In genomic region chr10:72598769-72599701, GRCh38 we compare ENCODE assay signal across 21 cellular contexts. TPM values are rescaled to one million over a fixed set of nuclear protein-coding genes. Genes with fewer than 3 reads are reported as not detected.
DNase-seq lines count a peak whose midpoint lies in the region; ATAC-seq, FAIRE-seq and TF ChIP-seq lines count a peak whose summit lies in the region.
"Had no signal": no experiment of that assay in that cellular context is flagged by ENCODE, and none has a peak within 500 bp of the region (broad histone marks: within the 10 kb centered on the region; RNA-seq: fewer than 3 reads in every experiment).

No MANE protein-coding gene starts in this region.

- H3K9me1 ChIP-seq in K562 (ENCODE audit: control insufficient read depth, insufficient read depth, low read length), result no peaks in the 10 kb centered on the region

- no peak for DNase-seq in stimulated activated naive CD8-positive, alpha-beta T cell treated with anti-CD3 and anti-CD28 coated beads, Interleukin-15, amount 100 ng/mL, for 72 hours
- DNase-seq in K562 (ENCODE audit: extremely low read depth in 1 of 4, low spot score in 3 of 4) (peak in 2 of 4 experiments; percentile 30 to 33), iPS-NIHi7 (ENCODE audit: extremely low spot score) (peak; percentile 18), HFFc6 (no peak), NCI-H2196 (lab: John Stamatoyannopoulos, UW; ENCODE audit: unreplicated experiment) (no peak)
- no peak for DNase-seq in stimulated activated CD4-positive, alpha-beta T cell treated with anti-CD3 and anti-CD28 coated beads, Interleukin-4, amount 100 ng/mL, for 24 hours
- DNase-seq: CD8-positive, alpha-beta memory T cell; DMS79; KBM-7; NCI-H1436 treated with DMSO at 0.1 percent for 48 hours; NCI-H2081 treated with DMSO at 0.1 percent for 48 hours; NCI-H2227 treated with DMSO at 0.1 percent for 48 hours; NCI-H524 had no signal

- no peak overlapping the region for H3K4me3 ChIP-seq in K562
- H3K4me3 ChIP-seq: SK-N-MC had no signal

- H3K4me1 ChIP-seq in K562 (replicated peaks in 1 of 2; ENCODE audit: control insufficient read depth in 2 of 2, insufficient read depth in 2 of 2, low read length in 2 of 2), result peaks cover 0 to 11% of the 10 kb centered on the region in 2 experiments; a peak in 2 of 5 replicates

- no peak for ATAC-seq in stimulated activated naive CD8-positive, alpha-beta T cell treated with anti-CD3 and anti-CD28 coated beads, Interleukin-15, amount 100 ng/mL, for 72 hours
- ATAC-seq in K562 (peak; percentile 70), HG03565 (IDR thresholded peaks at IDR 0.05; ENCODE audit: unreplicated experiment) (no peak)
- ATAC-seq: Panc1 had no signal

- no peaks in the 10 kb centered on the region for H3K9me3 Mint-ChIP-seq in stimulated activated naive CD8-positive, alpha-beta T cell treated with anti-CD3 and anti-CD28 coated beads, Interleukin-15, Interleukin-2, amounts not matched to agents 100 ng/mL and 50 ng/mL, for 24 hours
- H3K9me3 Mint-ChIP-seq in stimulated activated naive CD8-positive, alpha-beta T cell treated with anti-CD3 and anti-CD28 coated beads, Interleukin-15, amount 100 ng/mL, for 72 hours, result no peaks in the 10 kb centered on the region
- no peaks in the 10 kb centered on the region for H3K9me3 Mint-ChIP-seq in HFFc6
- H3K9me3 Mint-ChIP-seq: CD8-positive, alpha-beta memory T cell had no signal

- intact Hi-C loops in K562 (cut with micrococcal nuclease), result no loop called here

- in situ Hi-C loops in K562 (cut with MboI), result no loop called here

- TF ChIP-seq POLR2A in K562 (conservative IDR thresholded peaks at IDR 0.05), result no peak

- TF ChIP-seq CTCF in K562 (IDR thresholded peaks at IDR 0.05 in 2 of 3, conservative IDR thresholded peaks at IDR 0.05 in 1 of 3; ENCODE audit: insufficient read depth in 2 of 3, low read depth in 1 of 3, low read length in 3 of 3) (no peak), HFFc6 (IDR thresholded peaks at IDR 0.05) (no peak)

- H3K27me3 ChIP-seq in K562 (ENCODE audit: control insufficient read depth in 2 of 2, insufficient read depth in 2 of 2, low read length in 2 of 2), result no peaks in the 10 kb centered on the region

- peaks cover 10% of the 10 kb centered on the region for H3K36me3 Mint-ChIP-seq in stimulated activated naive CD8-positive, alpha-beta T cell treated with anti-CD3 and anti-CD28 coated beads, Interleukin-15, Interleukin-2, amounts not matched to agents 100 ng/mL and 50 ng/mL, for 24 hours (ENCODE audit: low read depth)
- no peaks in the 10 kb centered on the region for H3K36me3 Mint-ChIP-seq in HFFc6 (ENCODE audit: low read depth)

- no peak for TF ChIP-seq RAD21 in K562 (CRISPR knock-in tag; conservative IDR thresholded peaks at IDR 0.05 in 1 of 2, IDR thresholded peaks at IDR 0.05 in 1 of 2)

- no peaks in the 10 kb centered on the region for H3K36me3 ChIP-seq in K562 (ENCODE audit: control insufficient read depth, insufficient read depth, low read length)

- H3K79me2 ChIP-seq in K562 (ENCODE audit: control insufficient read depth, insufficient read depth, low read length), result peaks cover 7% of the 10 kb centered on the region; the same call in 2 of the 3 replicates

- CTCF ChIA-PET in K562 (lab: Yijun Ruan, JAX; ENCODE audit: low intra/inter-chr PET ratio), result no interaction called here

- no peak overlapping the region for H2AFZ ChIP-seq in K562 (ENCODE audit: low read depth, low read length)

- H3K4me3 Mint-ChIP-seq in stimulated activated naive CD8-positive, alpha-beta T cell treated with anti-CD3 and anti-CD28 coated beads, Interleukin-15, Interleukin-2, amounts not matched to agents 100 ng/mL and 50 ng/mL, for 24 hours, result no peak overlapping the region
- H3K4me3 Mint-ChIP-seq in stimulated activated naive CD8-positive, alpha-beta T cell treated with anti-CD3 and anti-CD28 coated beads, Interleukin-15, amount 100 ng/mL, for 72 hours, result no peak overlapping the region
- no peak overlapping the region for H3K4me3 Mint-ChIP-seq in HFFc6
- H3K4me3 Mint-ChIP-seq: B cell; CD8-positive, alpha-beta memory T cell had no signal

- no peak overlapping the region for H3K4me2 ChIP-seq in K562 (ENCODE audit: insufficient read depth, low read length)

- no peaks in the 10 kb centered on the region for H4K20me1 ChIP-seq in K562 (replicated peaks; ENCODE audit: control insufficient read depth, insufficient read depth, low read length)

- H3K27ac ChIP-seq in K562 (ENCODE audit: extremely low read depth, low read depth, low read length), result no peak overlapping the region
- H3K27ac ChIP-seq: 22Rv1, SK-N-MC had no signal

- TF ChIP-seq EP300 in K562 (IDR thresholded peaks at IDR 0.05; ENCODE audit: low read length), result no peak

- 35% methylated on average over 4 of the region's 4 CpGs for WGBS in K562 (ENCODE audit: insufficient coverage, low coverage, missing lambda C conversion rate)

- peaks cover 6% of the 10 kb centered on the region for H3K4me1 Mint-ChIP-seq in stimulated activated naive CD8-positive, alpha-beta T cell treated with anti-CD3 and anti-CD28 coated beads, Interleukin-15, Interleukin-2, amounts not matched to agents 100 ng/mL and 50 ng/mL, for 24 hours (ENCODE audit: low read depth)
- H3K4me1 Mint-ChIP-seq in stimulated activated naive CD8-positive, alpha-beta T cell treated with anti-CD3 and anti-CD28 coated beads, Interleukin-15, amount 100 ng/mL, for 72 hours, result no peaks in the 10 kb centered on the region
- H3K4me1 Mint-ChIP-seq in HFFc6 (ENCODE audit: low read depth), result peaks cover 15% of the 10 kb centered on the region; the same call in 1 of the 2 replicates

- BruUV-seq in K562 (replicated peaks; lab: Mats Ljungman, UMichigan), result no TSS peak

- no peak overlapping the region for H3K9ac ChIP-seq in K562 (ENCODE audit: insufficient read depth in 1 of 2, low read depth in 2 of 2, low read length in 2 of 2)

- no peaks in the 10 kb centered on the region for H3K9me3 ChIP-seq in K562 (replicated peaks; ENCODE audit: control insufficient read depth, insufficient read depth, low read depth, low read length)

- no peaks in the 10 kb centered on the region for H3K27me3 Mint-ChIP-seq in stimulated activated naive CD8-positive, alpha-beta T cell treated with anti-CD3 and anti-CD28 coated beads, Interleukin-15, Interleukin-2, amounts not matched to agents 100 ng/mL and 50 ng/mL, for 24 hours
- H3K27me3 Mint-ChIP-seq in stimulated activated naive CD8-positive, alpha-beta T cell treated with anti-CD3 and anti-CD28 coated beads, Interleukin-15, amount 100 ng/mL, for 72 hours, result no peaks in the 10 kb centered on the region
- H3K27me3 Mint-ChIP-seq in HFFc6 (ENCODE audit: insufficient read depth), result no peaks in the 10 kb centered on the region
- H3K27me3 Mint-ChIP-seq: B cell; CD8-positive, alpha-beta memory T cell had no signal

- POLR2A ChIA-PET in K562 (lab: Yijun Ruan, JAX), result interaction anchor here (0.8 kb wide), 1 partner anchor 94 kb away, joined by 5 read pairs; no protein-coding TSS in a partner anchor

- peak overlapping the region; percentile 1 for H3K27ac Mint-ChIP-seq in stimulated activated naive CD8-positive, alpha-beta T cell treated with anti-CD3 and anti-CD28 coated beads, Interleukin-15, Interleukin-2, amounts not matched to agents 100 ng/mL and 50 ng/mL, for 24 hours
- peak overlapping the region in 1 of 2 donors; percentile 9 for H3K27ac Mint-ChIP-seq in stimulated activated naive CD8-positive, alpha-beta T cell treated with anti-CD3 and anti-CD28 coated beads, Interleukin-15, amount 100 ng/mL, for 72 hours
- no peak overlapping the region for H3K27ac Mint-ChIP-seq in HFFc6
- H3K27ac Mint-ChIP-seq: B cell had no signal

- no peak for FAIRE-seq in K562 (lab: Jason Lieb, UNC)
- FAIRE-seq: D721Med, H54 had no signal

TF ChIP-seq in K562, 482 proteins besides CTCF, POLR2A, EP300 and RAD21 (continues in another document):
- TF ChIP-seq C11orf30 (IDR thresholded peaks at IDR 0.05; ENCODE audit: low read depth) (peak; percentile 69), E2F8 (IDR thresholded peaks at IDR 0.05; ENCODE audit: low read depth, partially characterized antibody) (no peak)

RNA-seq across cellular contexts. Expression of gene MICU1, which starts 26.8 kb away (rescaled TPM):
- total RNA-seq in K562 (2011; cell fraction: chromatin; rRNA removed; ENCODE audit: low replicate concordance), result 45.6 and 90.3 TPM in 2 replicates
- total RNA-seq in K562 (2011; cell fraction: nucleolus; rRNA removed), result 25.8 and 32.7 TPM in 2 replicates
- total RNA-seq in K562 (2011; cell fraction: nucleoplasm; rRNA removed), result 37.0 and 37.5 TPM in 2 replicates
- total RNA-seq in K562 (2014; rRNA removed) (29.3 and 30.7 TPM in 2 replicates), K562 (2014; rRNA removed; fragmentation: Illumina TruSeq; extraction: Trizol) (57.7 and 65.2 TPM in 2 replicates), K562 (2015; rRNA removed; fragmentation: Illumina TruSeq; extraction: Trizol) (54.9 and 56.1 TPM in 2 replicates), K562 (2021) (47.3 and 48.4 TPM in 2 replicates)
- polyA plus RNA-seq in K562 (2011; rRNA removed) (41.1 and 51.9 TPM in 2 replicates), K562 (2014; fragmentation: Illumina TruSeq; extraction: Trizol) (69.8 and 76.8 TPM in 2 replicates), K562 (2014; fragmentation: Nextera tagmentation; extraction: Ambion mirVana) (10 to 100 TPM; 34.9 to 65.5 TPM), K562 (2014; rRNA removed) (31.7 and 35.5 TPM in 2 replicates)
- polyA plus RNA-seq in K562 (2011; cell fraction: cytosol; rRNA removed), result 32.5 and 38.2 TPM in 2 replicates
- polyA plus RNA-seq in K562 (2011; cell fraction: nucleus; rRNA removed), result 16.3 and 20.2 TPM in 2 replicates
- 55.1 and 62.5 TPM in 2 replicates for polyA plus RNA-seq in K562 (2012)
- 46.3 and 53.3 TPM in 2 replicates for polyA minus RNA-seq in K562 (2011; rRNA and poly(A)+ RNA removed)
- polyA minus RNA-seq in K562 (2011; cell fraction: cytosol; rRNA and poly(A)+ RNA removed), result 17.5 and 20.2 TPM in 2 replicates
- polyA minus RNA-seq in K562 (2011; cell fraction: nucleus; rRNA and poly(A)+ RNA removed), result 27.6 and 42.0 TPM in 2 replicates
- total RNA-seq in HFFc6 (2021; fragmentation: NEBNext Ultra II Directional; extraction: Animal tissue kit (Norgen Biotek cat#: 25700)), result 10 to 100 TPM; 54.7 to 62.7 (median 59.8) TPM
